In genomic region chr1:101683561-101683960, GRCh38 we compare ENCODE assay signal across 20 cellular contexts.
DNase-seq lines count a peak whose midpoint lies in the region; ATAC-seq and TF ChIP-seq lines count a peak whose summit lies in the region.
"Had no signal": no experiment of that assay in that cellular context is flagged by ENCODE, and none has a peak within 500 bp of the region (broad histone marks: within the 10 kb centered on the region; RNA-seq: fewer than 3 reads in every experiment).

No MANE protein-coding gene starts in this region.

- H3K79me2 ChIP-seq in PC-9 (ENCODE audit: low read depth), result no peaks in the 10 kb centered on the region
- H3K79me2 ChIP-seq in hepatocyte, result no peaks in the 10 kb centered on the region

- no peaks in the 10 kb centered on the region for H3K36me3 Mint-ChIP-seq in stimulated activated memory B cell treated with anti-CD40 and anti-IgM and Interleukin-4, amounts not matched to agents 10 μg/mL and 1 μg/mL and 100 μg/mL, for 72 hours
- H3K36me3 Mint-ChIP-seq: CD8-positive, alpha-beta memory T cell had no signal

- CTCF ChIA-PET in PC-9 (lab: Charles Lee), result no interaction called here

- no peaks in the 10 kb centered on the region for H3K27me3 Mint-ChIP-seq in stimulated activated memory B cell treated with anti-CD40 and anti-IgM and Interleukin-4, amounts not matched to agents 10 μg/mL and 1 μg/mL and 100 μg/mL, for 72 hours
- H3K27me3 Mint-ChIP-seq: CD8-positive, alpha-beta memory T cell had no signal

- POLR2A ChIA-PET in PC-9 (lab: Charles Lee; ENCODE audit: unreplicated experiment), result no interaction called here

- H3F3A ChIP-seq in PC-9 (ENCODE audit: insufficient read depth, low read depth), result no peaks in the 10 kb centered on the region

- whole genome bisulfite sequencing in hepatocyte (ENCODE audit: low lambda C conversion rate, missing lambda C conversion rate), result 18% methylated on average over 3 of the region's 3 CpGs

- H3K4me1 ChIP-seq in cardiac muscle cell (ENCODE audit: low read depth), result peaks cover 53% of the 10 kb centered on the region
- H3K4me1 ChIP-seq in right atrium auricular region, result peaks cover 0 to 15% of the 10 kb centered on the region in 2 donors
- no peaks in the 10 kb centered on the region for H3K4me1 ChIP-seq in PC-9 (replicated peaks; ENCODE audit: insufficient read depth)
- peaks cover 5% of the 10 kb centered on the region for H3K4me1 ChIP-seq in hepatocyte (ENCODE audit: insufficient read depth)

- H3K4me2 ChIP-seq in PC-9 (no peak overlapping the region), hepatocyte (peak overlapping the region; percentile 58)
- H3K4me2 ChIP-seq: BLaER1 treated with 17β-estradiol and CSF1 and Interleukin-3, amounts not matched to agents 10 nM and 100 nM had no signal

- no peaks in the 10 kb centered on the region for H3K9me3 ChIP-seq in cardiac muscle cell (ENCODE audit: low read depth)
- H3K9me3 ChIP-seq in right atrium auricular region, result no peaks in the 10 kb centered on the region
- no peaks in the 10 kb centered on the region for H3K9me3 ChIP-seq in PC-9 (ENCODE audit: insufficient read depth, low read depth)
- no peaks in the 10 kb centered on the region for H3K9me3 ChIP-seq in hepatocyte (ENCODE audit: low read depth)
- H3K9me3 ChIP-seq: BLaER1 treated with 17β-estradiol and CSF1 and Interleukin-3, amounts not matched to agents 10 nM and 100 nM had no signal

- H3K9me3 Mint-ChIP-seq in stimulated activated memory B cell treated with anti-CD40 and anti-IgM and Interleukin-4, amounts not matched to agents 10 μg/mL and 1 μg/mL and 100 μg/mL, for 72 hours, result no peaks in the 10 kb centered on the region
- H3K9me3 Mint-ChIP-seq: CD8-positive, alpha-beta memory T cell had no signal

- H3K27ac Mint-ChIP-seq in stimulated activated memory B cell treated with anti-CD40 and anti-IgM and Interleukin-4, amounts not matched to agents 10 μg/mL and 1 μg/mL and 100 μg/mL, for 72 hours, result no peak overlapping the region
- H3K27ac Mint-ChIP-seq: CD8-positive, alpha-beta memory T cell had no signal

- H2AFZ ChIP-seq in PC-9 (0 out of 2 replicates have a peak overlapping the region, but pooled peaks have one; percentile 12), hepatocyte (peak overlapping the region; percentile 31)

- H3K27ac ChIP-seq in cardiac muscle cell (peak overlapping the region; percentile 86), right atrium auricular region (no peak overlapping the region), PC-9 (no peak overlapping the region), hepatocyte (no peak overlapping the region)
- H3K27ac ChIP-seq: BLaER1 treated with 17β-estradiol and CSF1 and Interleukin-3, amounts not matched to agents 10 nM and 100 nM had no signal

- ATAC-seq in stimulated activated memory B cell treated with anti-CD40 and anti-IgM and Interleukin-4, amounts not matched to agents 10 μg/mL and 1 μg/mL and 100 μg/mL, for 72 hours, result peak; percentile 22
- no peak for ATAC-seq in HG03439 (IDR thresholded peaks at IDR 0.05; ENCODE audit: unreplicated experiment)
- ATAC-seq: HepG2, Panc1 had no signal

- BruUV-seq in PC-9 (replicated peaks; lab: Mats Ljungman, UMichigan), result no TSS peak

- H3K4me3 ChIP-seq in cardiac muscle cell (no peak overlapping the region), right atrium auricular region (no peak overlapping the region), PC-9 (no peak overlapping the region), hepatocyte (no peak overlapping the region)
- H3K4me3 ChIP-seq: BLaER1 treated with 17β-estradiol and CSF1 and Interleukin-3, amounts not matched to agents 10 nM and 100 nM had no signal

- no peaks in the 10 kb centered on the region for H4K20me1 ChIP-seq in PC-9 (ENCODE audit: insufficient read depth)
- no peaks in the 10 kb centered on the region for H4K20me1 ChIP-seq in hepatocyte (ENCODE audit: insufficient read depth, poor library complexity, severe bottlenecking)
- H4K20me1 ChIP-seq: BLaER1 treated with 17β-estradiol and CSF1 and Interleukin-3, amounts not matched to agents 10 nM and 100 nM had no signal

- DNase-seq in cardiac muscle cell (ENCODE audit: low read depth in 1 of 2, low spot score in 1 of 2) (peak in 1 of 2 donors; percentile 62), right atrium auricular region (ENCODE audit: low spot score) (no peak), PC-9 (no peak), hepatocyte (ENCODE audit: low spot score) (peak; percentile 46), ureter (ENCODE audit: low spot score) (no peak)
- DNase-seq in activated CD4-positive, alpha-beta T cell treated with anti-CD3 and anti-CD28 coated beads, Interleukin-2, amount 50 U/mL, for 1 hour, result no peak
- DNase-seq: CD8-positive, alpha-beta memory T cell; DMS 273 treated with DMSO at 0.1 percent for 48 hours; EL; KG1; NCI-H1048; NCI-H1436 treated with DMSO at 0.1 percent for 48 hours; NCI-H2029 treated with DMSO at 0.1 percent for 48 hours; NCI-H524; SIG-M5 had no signal

- intact Hi-C loops in PC-9 (cut with micrococcal nuclease; ENCODE audit: unreplicated experiment), result no loop called here

- no peaks in the 10 kb centered on the region for H3K4me1 Mint-ChIP-seq in stimulated activated memory B cell treated with anti-CD40 and anti-IgM and Interleukin-4, amounts not matched to agents 10 μg/mL and 1 μg/mL and 100 μg/mL, for 72 hours
- H3K4me1 Mint-ChIP-seq: CD8-positive, alpha-beta memory T cell had no signal

- no peak overlapping the region for H3K4me3 Mint-ChIP-seq in stimulated activated memory B cell treated with anti-CD40 and anti-IgM and Interleukin-4, amounts not matched to agents 10 μg/mL and 1 μg/mL and 100 μg/mL, for 72 hours
- H3K4me3 Mint-ChIP-seq: CD8-positive, alpha-beta memory T cell had no signal

- H3K9me2 ChIP-seq in PC-9 (ENCODE audit: insufficient read depth), result no peaks in the 10 kb centered on the region
- no peaks in the 10 kb centered on the region for H3K9me2 ChIP-seq in hepatocyte (replicated peaks; ENCODE audit: insufficient read depth)

- no peaks in the 10 kb centered on the region for H3K36me3 ChIP-seq in cardiac muscle cell
- no peaks in the 10 kb centered on the region for H3K36me3 ChIP-seq in right atrium auricular region
- H3K36me3 ChIP-seq in PC-9 (ENCODE audit: low read depth), result no peaks in the 10 kb centered on the region
- no peaks in the 10 kb centered on the region for H3K36me3 ChIP-seq in hepatocyte (replicated peaks; ENCODE audit: insufficient read depth, low read depth)
- H3K36me3 ChIP-seq: BLaER1 treated with 17β-estradiol and CSF1 and Interleukin-3, amounts not matched to agents 10 nM and 100 nM had no signal

- no peak for TF ChIP-seq CTCF in cardiac muscle cell (IDR thresholded peaks at IDR 0.05; ENCODE audit: low read depth, low read length)
- TF ChIP-seq CTCF in right atrium auricular region (IDR thresholded peaks at IDR 0.05), result no peak
- no peak for TF ChIP-seq CTCF in PC-9 (conservative IDR thresholded peaks at IDR 0.05)
- no peak for TF ChIP-seq CTCF in hepatocyte (IDR thresholded peaks at IDR 0.05; ENCODE audit: poor library complexity)

- H3K27me3 ChIP-seq in cardiac muscle cell (no peaks in the 10 kb centered on the region), right atrium auricular region (no peaks in the 10 kb centered on the region), PC-9 (ENCODE audit: insufficient read depth, low read depth) (no peaks in the 10 kb centered on the region), hepatocyte (no peaks in the 10 kb centered on the region)
- H3K27me3 ChIP-seq: BLaER1 treated with 17β-estradiol and CSF1 and Interleukin-3, amounts not matched to agents 10 nM and 100 nM had no signal
